ENCODE assay signal across 2 cellular contexts in genomic region chr12:46584098-46584497, GRCh38.
TF ChIP-seq lines count a peak whose summit lies in the region.

No MANE protein-coding gene starts in this region.

TF ChIP-seq in HEK293, 187 proteins besides CTCF, POLR2A, EP300 and RAD21:
- TF ChIP-seq SETDB1 (IDR thresholded peaks at IDR 0.05; ENCODE audit: insufficient read length, low read length), result peak; percentile 25
- TF ChIP-seq ZNF529 (tag by site-specific recombination; IDR thresholded peaks at IDR 0.05; ENCODE audit: insufficient replicate concordance), result peak; percentile 52

TF ChIP-seq in K562, 482 proteins besides CTCF, POLR2A, EP300 and RAD21:
- TF ChIP-seq ZNF354B (CRISPR knock-in tag; IDR thresholded peaks at IDR 0.05), result peak; percentile 88
- peak; percentile 98 for TF ChIP-seq ZNF507 (tag; conservative IDR thresholded peaks at IDR 0.05)
TF ChIP-seq in K562: peak in this region for 2; not testable (repeated sequence) for 480.
